ENCODE assay signal across 38 cellular contexts in genomic region chr1:204051258-204051657, GRCh38.
"Had no signal": no experiment of that assay in that cellular context is flagged by ENCODE, and none has a peak within 500 bp of the region (broad histone marks: within the 10 kb centered on the region; RNA-seq: fewer than 3 reads in every experiment).

No MANE protein-coding gene starts in this region.

- H3K27me3 ChIP-seq: ascending aorta, cardiac muscle cell had no signal

- H3K27me3 Mint-ChIP-seq: activated CD4-positive, alpha-beta T cell treated with anti-CD3 and anti-CD28 coated beads for 36 hours; activated naive CD4-positive, alpha-beta T cell treated with anti-CD3 and anti-CD28 coated beads, Interleukin-2, amount 50 U/mL, for 24 hours; activated naive CD8-positive, alpha-beta T cell; activated naive CD8-positive, alpha-beta T cell treated with anti-CD3 and anti-CD28 coated beads, Interleukin-2, amount 10 ng/mL, durations not matched to agents 7 days and 5 days; activated T-cell treated with anti-CD3 and anti-CD28 coated beads, Interleukin-2, amount 50 U/mL, for 24 hours had no signal

- H3K36me3 ChIP-seq: ascending aorta, cardiac muscle cell, WERI-Rb-1 had no signal

- ATAC-seq: activated CD4-positive, alpha-beta T cell treated with anti-CD3 and anti-CD28 coated beads for 36 hours; activated CD4-positive, CD25-positive, alpha-beta regulatory T cell treated with anti-CD3 and anti-CD28 coated beads, Interleukin-2, amount 50 U/mL, for 24 hours; activated CD8-positive, alpha-beta memory T cell treated with anti-CD3 and anti-CD28 coated beads, Interleukin-2, amount 10 ng/mL, durations not matched to agents 7 days and 5 days; activated CD8-positive, alpha-beta T cell treated with anti-CD3 and anti-CD28 coated beads, Interleukin-2, amount 10 ng/mL, durations not matched to agents 7 days and 5 days; activated naive CD8-positive, alpha-beta T cell treated with anti-CD3 and anti-CD28 coated beads, Interleukin-2, amount 50 U/mL, for 24 hours; WTC11 had no signal

- H3K4me3 Mint-ChIP-seq: activated CD4-positive, alpha-beta memory T cell treated with anti-CD3 and anti-CD28 coated beads, Interleukin-2, amount 10 ng/mL, durations not matched to agents 7 days and 5 days; activated CD4-positive, alpha-beta T cell treated with anti-CD3 and anti-CD28 coated beads for 36 hours; activated CD4-positive, alpha-beta T cell treated with anti-CD3 and anti-CD28 coated beads, Interleukin-2, amount 10 ng/mL, durations not matched to agents 7 days and 5 days; activated CD8-positive, alpha-beta memory T cell treated with anti-CD3 and anti-CD28 coated beads, Interleukin-2, amount 10 ng/mL, durations not matched to agents 7 days and 5 days; activated CD8-positive, alpha-beta T cell treated with anti-CD3 and anti-CD28 coated beads, Interleukin-2, amount 10 ng/mL, durations not matched to agents 7 days and 5 days; activated naive CD4-positive, alpha-beta T cell treated with anti-CD3 and anti-CD28 coated beads, Interleukin-2, amount 10 ng/mL, durations not matched to agents 7 days and 5 days; activated naive CD4-positive, alpha-beta T cell treated with anti-CD3 and anti-CD28 coated beads, Interleukin-2, amount 50 U/mL, for 24 hours; activated naive CD8-positive, alpha-beta T cell; activated naive CD8-positive, alpha-beta T cell treated with anti-CD3 and anti-CD28 coated beads, Interleukin-2, amount 10 ng/mL, durations not matched to agents 7 days and 5 days; activated naive CD8-positive, alpha-beta T cell treated with anti-CD3 and anti-CD28 coated beads, Interleukin-2, amount 50 U/mL, for 24 hours; activated T-cell treated with anti-CD3 and anti-CD28 coated beads, Interleukin-2, amount 50 U/mL, for 24 hours; brain; central memory CD8-positive, alpha-beta T cell; T-helper 1 cell treated with Interleukin-12 subunit alpha and Interleukin-12 subunit beta and Interleukin-4 antibody, amounts not matched to agents 30 μg/mL and 1 μg/mL, for 36 hours; T-helper 2 cell treated with Interferon-gamma antibody and Interleukin-4, amounts not matched to agents 5 μg/mL and 100 μg/mL, for 36 hours; WTC11 had no signal

- H3K9me3 ChIP-seq: ascending aorta had no signal

- H3K4me1 Mint-ChIP-seq: activated CD4-positive, alpha-beta memory T cell treated with anti-CD3 and anti-CD28 coated beads, Interleukin-2, amount 10 ng/mL, durations not matched to agents 7 days and 5 days; activated CD4-positive, alpha-beta T cell treated with anti-CD3 and anti-CD28 coated beads for 36 hours; activated CD4-positive, alpha-beta T cell treated with anti-CD3 and anti-CD28 coated beads, Interleukin-2, amount 10 ng/mL, durations not matched to agents 7 days and 5 days; activated CD8-positive, alpha-beta memory T cell treated with anti-CD3 and anti-CD28 coated beads, Interleukin-2, amount 10 ng/mL, durations not matched to agents 7 days and 5 days; activated naive CD4-positive, alpha-beta T cell treated with anti-CD3 and anti-CD28 coated beads, Interleukin-2, amount 10 ng/mL, durations not matched to agents 7 days and 5 days; activated naive CD4-positive, alpha-beta T cell treated with anti-CD3 and anti-CD28 coated beads, Interleukin-2, amount 50 U/mL, for 24 hours; activated naive CD8-positive, alpha-beta T cell treated with anti-CD3 and anti-CD28 coated beads, Interleukin-2, amount 10 ng/mL, durations not matched to agents 7 days and 5 days; activated naive CD8-positive, alpha-beta T cell treated with anti-CD3 and anti-CD28 coated beads, Interleukin-2, amount 50 U/mL, for 24 hours; central memory CD8-positive, alpha-beta T cell had no signal

- H3K9me3 Mint-ChIP-seq: activated CD4-positive, alpha-beta memory T cell treated with anti-CD3 and anti-CD28 coated beads, Interleukin-2, amount 10 ng/mL, durations not matched to agents 7 days and 5 days; activated CD4-positive, alpha-beta T cell treated with anti-CD3 and anti-CD28 coated beads, Interleukin-2, amount 10 ng/mL, durations not matched to agents 7 days and 5 days; activated naive CD4-positive, alpha-beta T cell treated with anti-CD3 and anti-CD28 coated beads, Interleukin-2, amount 10 ng/mL, durations not matched to agents 7 days and 5 days; activated naive CD4-positive, alpha-beta T cell treated with anti-CD3 and anti-CD28 coated beads, Interleukin-2, amount 50 U/mL, for 24 hours; activated naive CD8-positive, alpha-beta T cell treated with anti-CD3 and anti-CD28 coated beads, Interleukin-2, amount 10 ng/mL, durations not matched to agents 7 days and 5 days; activated naive CD8-positive, alpha-beta T cell treated with anti-CD3 and anti-CD28 coated beads, Interleukin-2, amount 50 U/mL, for 24 hours; activated T-cell treated with anti-CD3 and anti-CD28 coated beads, Interleukin-2, amount 50 U/mL, for 24 hours; activated T-helper 2 cell treated with anti-CD3 and anti-CD28 coated beads, Interferon-gamma antibody, Interleukin-2, Interleukin-4, amounts not matched to agents 10 μg/mL and 5 μg/mL and 100 μg/mL, durations not matched to agents 14 hours and 24 hours and 36 hours; central memory CD8-positive, alpha-beta T cell; T-helper 1 cell treated with Interleukin-12 subunit alpha and Interleukin-12 subunit beta and Interleukin-4 antibody, amounts not matched to agents 30 μg/mL and 1 μg/mL, for 36 hours; T-helper 2 cell treated with Interferon-gamma antibody and Interleukin-4, amounts not matched to agents 5 μg/mL and 100 μg/mL, for 36 hours; WTC11 had no signal

- H3K4me1 ChIP-seq: ascending aorta had no signal

- H3K4me3 ChIP-seq: ascending aorta, cardiac muscle cell had no signal

- H3K27ac Mint-ChIP-seq: activated CD4-positive, alpha-beta memory T cell treated with anti-CD3 and anti-CD28 coated beads, Interleukin-2, amount 10 ng/mL, durations not matched to agents 7 days and 5 days; activated CD4-positive, alpha-beta T cell treated with anti-CD3 and anti-CD28 coated beads for 36 hours; activated CD4-positive, alpha-beta T cell treated with anti-CD3 and anti-CD28 coated beads, Interleukin-2, amount 10 ng/mL, durations not matched to agents 7 days and 5 days; activated CD8-positive, alpha-beta memory T cell treated with anti-CD3 and anti-CD28 coated beads, Interleukin-2, amount 10 ng/mL, durations not matched to agents 7 days and 5 days; activated CD8-positive, alpha-beta T cell treated with anti-CD3 and anti-CD28 coated beads, Interleukin-2, amount 10 ng/mL, durations not matched to agents 7 days and 5 days; activated naive CD4-positive, alpha-beta T cell treated with anti-CD3 and anti-CD28 coated beads, Interleukin-2, amount 10 ng/mL, durations not matched to agents 7 days and 5 days; activated naive CD4-positive, alpha-beta T cell treated with anti-CD3 and anti-CD28 coated beads, Interleukin-2, amount 50 U/mL, for 24 hours; activated naive CD8-positive, alpha-beta T cell; activated naive CD8-positive, alpha-beta T cell treated with anti-CD3 and anti-CD28 coated beads, Interleukin-2, amount 10 ng/mL, durations not matched to agents 7 days and 5 days; activated naive CD8-positive, alpha-beta T cell treated with anti-CD3 and anti-CD28 coated beads, Interleukin-2, amount 50 U/mL, for 24 hours; activated T-cell treated with anti-CD3 and anti-CD28 coated beads, Interleukin-2, amount 50 U/mL, for 24 hours; activated T-helper 2 cell treated with anti-CD3 and anti-CD28 coated beads, Interferon-gamma antibody, Interleukin-2, Interleukin-4, amounts not matched to agents 10 μg/mL and 5 μg/mL and 100 μg/mL, durations not matched to agents 14 hours and 24 hours and 36 hours; brain; T-helper 1 cell treated with Interleukin-12 subunit alpha and Interleukin-12 subunit beta and Interleukin-4 antibody, amounts not matched to agents 30 μg/mL and 1 μg/mL, for 36 hours; T-helper 2 cell treated with Interferon-gamma antibody and Interleukin-4, amounts not matched to agents 5 μg/mL and 100 μg/mL, for 36 hours; WTC11 had no signal

- H3K36me3 Mint-ChIP-seq: activated CD8-positive, alpha-beta memory T cell treated with anti-CD3 and anti-CD28 coated beads, Interleukin-2, amount 10 ng/mL, durations not matched to agents 7 days and 5 days; activated naive CD4-positive, alpha-beta T cell treated with anti-CD3 and anti-CD28 coated beads, Interleukin-2, amount 10 ng/mL, durations not matched to agents 7 days and 5 days; activated naive CD4-positive, alpha-beta T cell treated with anti-CD3 and anti-CD28 coated beads, Interleukin-2, amount 50 U/mL, for 24 hours; activated naive CD8-positive, alpha-beta T cell; activated naive CD8-positive, alpha-beta T cell treated with anti-CD3 and anti-CD28 coated beads, Interleukin-2, amount 10 ng/mL, durations not matched to agents 7 days and 5 days; brain; WTC11 had no signal

- DNase-seq: activated CD4-positive, alpha-beta memory T cell treated with anti-CD3 and anti-CD28 coated beads, Interleukin-2, amount 10 ng/mL, durations not matched to agents 7 days and 5 days; activated CD4-positive, alpha-beta T cell treated with anti-CD3 and anti-CD28 coated beads for 1 hour; activated CD4-positive, alpha-beta T cell treated with anti-CD3 and anti-CD28 coated beads for 36 hours; activated CD4-positive, alpha-beta T cell treated with anti-CD3 and anti-CD28 coated beads for 48 hours; activated CD4-positive, alpha-beta T cell treated with anti-CD3 and anti-CD28 coated beads, Interleukin-2, amount 10 ng/mL, durations not matched to agents 7 days and 5 days; activated CD4-positive, alpha-beta T cell treated with anti-CD3 and anti-CD28 coated beads, Interleukin-2, amount 50 U/mL, for 48 hours; activated CD4-positive, CD25-positive, alpha-beta regulatory T cell; activated CD8-positive, alpha-beta memory T cell treated with anti-CD3 and anti-CD28 coated beads for 24 hours; activated CD8-positive, alpha-beta memory T cell treated with anti-CD3 and anti-CD28 coated beads, Interleukin-2, amount 10 ng/mL, durations not matched to agents 7 days and 5 days; activated CD8-positive, alpha-beta memory T cell treated with anti-CD3 and anti-CD28 coated beads, Interleukin-2, amount 50 U/mL, for 48 hours; activated CD8-positive, alpha-beta T cell treated with anti-CD3 and anti-CD28 coated beads, Interleukin-2, amount 10 ng/mL, durations not matched to agents 7 days and 5 days; activated effector memory CD4-positive, alpha-beta T cell treated with Interleukin-2 at 50 U/mL for 16 hours; activated gamma-delta T cell; activated naive CD4-positive, alpha-beta T cell treated with anti-CD3 and anti-CD28 coated beads, Interleukin-2, amount 10 ng/mL, durations not matched to agents 7 days and 5 days; activated naive CD4-positive, alpha-beta T cell treated with Interleukin-2 at 50 U/mL for 16 hours; activated naive CD8-positive, alpha-beta T cell treated with anti-CD3 and anti-CD28 coated beads, Interleukin-2, amount 10 ng/mL, durations not matched to agents 7 days and 5 days; activated naive CD8-positive, alpha-beta T cell treated with anti-CD3 and anti-CD28 coated beads, Interleukin-2, amount 50 U/mL, for 24 hours; activated T-cell treated with anti-CD3 and anti-CD28 coated beads, Interleukin-2, amount 50 U/mL, for 24 hours; activated T-cell treated with anti-CD3 and anti-CD28 coated beads, Interleukin-2, amount 50 U/mL, for 48 hours; amygdala; anterior cingulate cortex; caudate nucleus; cerebellar nuclear complex; T-helper 1 cell; T-helper 2 cell; T-helper 9 cell; WERI-Rb-1 had no signal

- H3K27ac ChIP-seq: ascending aorta, cardiac muscle cell, WERI-Rb-1 had no signal
